ENCODE assay signal across 7 cellular contexts in genomic region chr11:27135924-27136329, GRCh38.
DNase-seq lines count a peak whose midpoint lies in the region; ATAC-seq and TF ChIP-seq lines count a peak whose summit lies in the region.
"Not testable (repeated sequence)": the region's sequence is repeated elsewhere in the genome, so short reads cannot be mapped to it uniquely, and the experiment has no call there.

No MANE protein-coding gene starts in this region.

- not testable (repeated sequence) for H3F3A ChIP-seq in neural progenitor cell (ENCODE audit: low read depth)

- not testable (repeated sequence) for H3K4me1 Mint-ChIP-seq in WTC11, neural progenitor cell

- TF ChIP-seq CTCF in HEK293 (tag by site-specific recombination; IDR thresholded peaks at IDR 0.05); WTC11 (IDR thresholded peaks at IDR 0.05); fibroblast of villous mesenchyme (IDR thresholded peaks at IDR 0.05; ENCODE audit: insufficient read depth, low read depth, low read length); neural progenitor cell (IDR thresholded peaks at IDR 0.05): not testable (repeated sequence)

- H3K27ac ChIP-seq in HEK293 (ENCODE audit: extremely low read depth, low read depth, low read length), result peak overlapping the region; percentile 53
- not testable (repeated sequence) for H3K27ac ChIP-seq in neural progenitor cell

- DNase-seq in A172 (ENCODE audit: low spot score) (peak; percentile 35), DMS 273 (lab: John Stamatoyannopoulos, UW; ENCODE audit: unreplicated experiment) (peak; percentile 13), NCI-H69 (lab: John Stamatoyannopoulos, UW) (peak; percentile 25), WTC11 (ENCODE audit: low spot score) (peak; percentile 26), fibroblast of villous mesenchyme (ENCODE audit: low read depth) (peak; percentile 15), neural progenitor cell (ENCODE audit: low spot score) (peak; percentile 7)

- not testable (repeated sequence) for H3K9me3 ChIP-seq in HEK293 (ENCODE audit: control insufficient read depth, insufficient read depth, low read depth, low read length); neural progenitor cell (ENCODE audit: low read depth)

- not testable (repeated sequence) for H2AFZ ChIP-seq in neural progenitor cell (replicated peaks)

- ATAC-seq in WTC11, result not testable (repeated sequence)

- H3K4me3 Mint-ChIP-seq in WTC11, neural progenitor cell: not testable (repeated sequence)

- not testable (repeated sequence) for H3K4me2 ChIP-seq in neural progenitor cell

- not testable (repeated sequence) for H3K27me3 Mint-ChIP-seq in WTC11 (ENCODE audit: low read depth); neural progenitor cell (ENCODE audit: insufficient read depth, low read depth)

- peaks cover 37% of the 10 kb centered on the region for H3K36me3 Mint-ChIP-seq in WTC11
- not testable (repeated sequence) for H3K36me3 Mint-ChIP-seq in neural progenitor cell

- H3K36me3 ChIP-seq in HEK293 (ENCODE audit: control insufficient read depth in 2 of 2, insufficient read depth in 1 of 2, low read length in 2 of 2); neural progenitor cell: not testable (repeated sequence)

- H3K9ac ChIP-seq in neural progenitor cell, result not testable (repeated sequence)

- not testable (repeated sequence) for H3K27ac Mint-ChIP-seq in WTC11, neural progenitor cell

- H4K20me1 ChIP-seq in neural progenitor cell (ENCODE audit: low read depth), result not testable (repeated sequence)

- H3K4me1 ChIP-seq in HEK293 (ENCODE audit: control insufficient read depth, insufficient read depth, low read length), result peaks cover 18% of the 10 kb centered on the region
- H3K4me1 ChIP-seq in neural progenitor cell, result not testable (repeated sequence)

- H3K79me2 ChIP-seq in neural progenitor cell (ENCODE audit: low read depth), result not testable (repeated sequence)

- H3K4me3 ChIP-seq in HEK293 (ENCODE audit: low read depth, low read length); fibroblast of villous mesenchyme (ENCODE audit: low read depth, low read length); neural progenitor cell: not testable (repeated sequence)

- CTCF ChIA-PET in HEK293 (lab: Yijun Ruan, JAX); WTC11 (lab: Charles Lee): not testable (repeated sequence)

- H3K9me3 Mint-ChIP-seq in WTC11, result peaks cover 53% of the 10 kb centered on the region
- H3K9me3 Mint-ChIP-seq in neural progenitor cell, result peaks cover 36% of the 10 kb centered on the region

- not testable (repeated sequence) for H3K27me3 ChIP-seq in neural progenitor cell

- POLR2A ChIA-PET in HEK293 (lab: Yijun Ruan, JAX); WTC11 (lab: Charles Lee): not testable (repeated sequence)

TF ChIP-seq in HEK293, 187 proteins besides CTCF, POLR2A, EP300 and RAD21 (continues in another document):
- TF ChIP-seq ZNF394 (tag by site-specific recombination; IDR thresholded peaks at IDR 0.05; ENCODE audit: borderline replicate concordance) (peak; percentile 32; the same call in 1 of the 2 replicates), KLF10 (tag by site-specific recombination; IDR thresholded peaks at IDR 0.05) (0 out of 2 replicates have a peak, but pooled peaks have one; percentile 27), ZNF626 (tag by site-specific recombination; IDR thresholded peaks at IDR 0.05) (peak; percentile 94; the same call in 1 of the 2 replicates), OSR2 (tag by site-specific recombination; IDR thresholded peaks at IDR 0.05) (0 out of 2 replicates have a peak, but pooled peaks have one; percentile 10), SETDB1 (IDR thresholded peaks at IDR 0.05; ENCODE audit: insufficient read length, low read length) (peak; percentile 98), PRDM4 (tag by site-specific recombination; IDR thresholded peaks at IDR 0.05) (peak; percentile 72), WT1 (tag by site-specific recombination; IDR thresholded peaks at IDR 0.05) (peak; percentile 78), ZNF324 (tag by site-specific recombination; IDR thresholded peaks at IDR 0.05) (0 out of 2 replicates have a peak, but pooled peaks have one; percentile 27), MZF1 (tag by site-specific recombination; IDR thresholded peaks at IDR 0.05; ENCODE audit: borderline replicate concordance) (0 out of 2 replicates have a peak, but pooled peaks have one; percentile 18), SP7 (tag by site-specific recombination; IDR thresholded peaks at IDR 0.05) (peak; percentile 58)
